Comparison of ENCODE assay signal across 8 cellular contexts in the genomic region with DNA sequence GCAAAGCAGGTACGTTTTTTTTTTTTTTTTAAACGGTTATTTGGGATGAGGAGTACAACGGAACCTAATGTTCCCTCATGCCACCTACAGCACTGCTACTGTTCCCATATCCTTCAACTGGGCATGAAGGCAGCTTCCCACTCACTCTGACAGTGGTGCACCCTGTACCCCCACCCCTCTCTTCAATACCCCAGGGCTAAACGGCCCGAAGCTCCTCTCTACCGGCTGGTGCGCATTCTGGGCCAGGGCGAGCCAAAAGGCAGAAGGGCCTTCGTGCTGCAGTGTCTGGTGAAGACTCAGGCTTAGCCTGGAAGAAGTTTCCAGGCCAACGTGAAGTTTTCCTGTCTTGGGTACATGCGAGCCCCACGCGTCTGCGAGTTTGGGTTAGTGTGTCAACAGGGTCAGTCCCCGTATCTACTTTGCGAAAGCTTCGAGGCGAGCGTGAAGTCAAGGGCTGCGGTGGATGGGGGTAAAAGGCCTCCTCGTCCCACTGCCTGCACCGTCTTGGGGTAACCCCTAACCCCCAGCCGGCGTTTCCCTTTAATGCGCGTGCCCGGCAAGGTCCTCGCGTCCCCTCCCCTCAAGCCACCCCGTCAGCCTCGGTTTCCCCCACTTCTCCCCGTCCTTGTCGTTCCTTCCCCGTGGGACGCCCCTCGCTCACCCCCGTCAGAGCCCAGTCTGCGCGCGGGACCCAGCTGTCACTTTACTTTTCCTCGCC. TPM values are rescaled to one million over a fixed set of nuclear protein-coding genes. Genes with fewer than 3 reads are reported as not detected.
DNase-seq lines count a peak whose midpoint lies in the region; ATAC-seq and TF ChIP-seq lines count a peak whose summit lies in the region.

No MANE protein-coding gene starts in this region.

- H3K36me3 ChIP-seq in endodermal cell (ENCODE audit: control insufficient read depth, insufficient read depth, low read length) (no peaks in the 10 kb centered on the region), mucosa of rectum (ENCODE audit: control insufficient read depth in 2 of 2, insufficient read depth in 2 of 2, low read length in 2 of 2) (no peaks in the 10 kb centered on the region), urinary bladder (ENCODE audit: insufficient read depth) (no peaks in the 10 kb centered on the region)

- H3K27me3 ChIP-seq in endodermal cell (ENCODE audit: control insufficient read depth, insufficient read depth, low read length, poor library complexity, severe bottlenecking) (peaks cover 22% of the 10 kb centered on the region), mucosa of rectum (ENCODE audit: control insufficient read depth in 2 of 2, insufficient read depth in 2 of 2, low read length in 2 of 2) (peaks cover 2 to 21% of the 10 kb centered on the region in 2 donors)

- peak; percentile 28 for ATAC-seq in HG02852 (IDR thresholded peaks at IDR 0.05; ENCODE audit: unreplicated experiment)
- peak; percentile 19 for ATAC-seq in SK-N-SH treated with all-trans-retinoic acid at 6 μM for 48 hours

- 14 to 19% methylated on average over 22 to 39 of the region's 41 CpGs for WGBS in endodermal cell (ENCODE audit: insufficient coverage in 1 of 2, insufficient read length in 1 of 2), 2 experiments
- WGBS in urinary bladder: 17% methylated on average over 41 of the region's 41 CpGs

- H3K36me3 Mint-ChIP-seq in T-helper 2 cell treated with Interferon-gamma antibody and Interleukin-4, amounts not matched to agents 5 μg/mL and 100 μg/mL, for 36 hours (ENCODE audit: low read depth): no peaks in the 10 kb centered on the region
- no peaks in the 10 kb centered on the region for H3K36me3 Mint-ChIP-seq in endodermal cell (ENCODE audit: low read depth)

- H3K4me1 ChIP-seq in endodermal cell (ENCODE audit: control insufficient read depth, insufficient read depth, low read length) (peaks cover 15% of the 10 kb centered on the region), mucosa of rectum (ENCODE audit: control insufficient read depth in 2 of 2, insufficient read depth in 2 of 2, low read length in 2 of 2) (peaks cover 0 to 12% of the 10 kb centered on the region in 2 donors), urinary bladder (ENCODE audit: insufficient read depth) (no peaks in the 10 kb centered on the region)

- no peak overlapping the region for H3K27ac Mint-ChIP-seq in T-helper 2 cell treated with Interferon-gamma antibody and Interleukin-4, amounts not matched to agents 5 μg/mL and 100 μg/mL, for 36 hours
- no peak overlapping the region for H3K27ac Mint-ChIP-seq in endodermal cell

- no peak for TF ChIP-seq CTCF in endodermal cell (conservative IDR thresholded peaks at IDR 0.05)

- no peak for DNase-seq in T-helper 2 cell treated with Interferon-gamma antibody and Interleukin-4, amounts not matched to agents 5 μg/mL and 100 μg/mL, for 36 hours (ENCODE audit: low spot score)
- DNase-seq in T-helper 2 cell (no peak), endodermal cell (peak; percentile 79), NCI-H2029 (lab: John Stamatoyannopoulos, UW) (no peak)

- H3K9me3 Mint-ChIP-seq in T-helper 2 cell treated with Interferon-gamma antibody and Interleukin-4, amounts not matched to agents 5 μg/mL and 100 μg/mL, for 36 hours: no peaks in the 10 kb centered on the region
- H3K9me3 Mint-ChIP-seq in endodermal cell: no peaks in the 10 kb centered on the region

- no peak overlapping the region for H3K27ac ChIP-seq in endodermal cell (ENCODE audit: low read depth, low read length)
- peak overlapping the region in 1 of 2 donors; percentile 4 for H3K27ac ChIP-seq in mucosa of rectum (ENCODE audit: low read depth in 2 of 2, low read length in 2 of 2)
- H3K27ac ChIP-seq in urinary bladder (ENCODE audit: low read depth): peak overlapping the region; percentile 72

- H3K4me3 Mint-ChIP-seq in T-helper 2 cell treated with Interferon-gamma antibody and Interleukin-4, amounts not matched to agents 5 μg/mL and 100 μg/mL, for 36 hours: peak overlapping the region; percentile 66
- H3K4me3 Mint-ChIP-seq in endodermal cell: peak overlapping the region; percentile 78

- H3K27me3 Mint-ChIP-seq in T-helper 2 cell treated with Interferon-gamma antibody and Interleukin-4, amounts not matched to agents 5 μg/mL and 100 μg/mL, for 36 hours (ENCODE audit: low read depth): peaks cover 48% of the 10 kb centered on the region
- peaks cover 44% of the 10 kb centered on the region for H3K27me3 Mint-ChIP-seq in endodermal cell (ENCODE audit: insufficient read depth)

- H3K9ac ChIP-seq in endodermal cell (ENCODE audit: extremely low read depth, low read length, poor library complexity, severe bottlenecking) (peak overlapping the region; percentile 26), mucosa of rectum (ENCODE audit: low read depth in 1 of 2, low read length in 2 of 2) (peak overlapping the region; percentile 54 to 70)

- H3K4me1 Mint-ChIP-seq in T-helper 2 cell treated with Interferon-gamma antibody and Interleukin-4, amounts not matched to agents 5 μg/mL and 100 μg/mL, for 36 hours (ENCODE audit: low read depth): peaks cover 7% of the 10 kb centered on the region
- peaks cover 28% of the 10 kb centered on the region for H3K4me1 Mint-ChIP-seq in endodermal cell

- H3K4me3 ChIP-seq in endodermal cell (ENCODE audit: low read length): peak overlapping the region; percentile 83
- H3K4me3 ChIP-seq in mucosa of rectum (ENCODE audit: low read length in 2 of 2): peak overlapping the region; percentile 79 to 80
- H3K4me3 ChIP-seq in urinary bladder (ENCODE audit: low read depth, low read length): peak overlapping the region; percentile 97

- H3K9me3 ChIP-seq in endodermal cell (ENCODE audit: control insufficient read depth, low read length) (no peaks in the 10 kb centered on the region), mucosa of rectum (ENCODE audit: control insufficient read depth in 2 of 2, low read length in 2 of 2) (no peaks in the 10 kb centered on the region)

TF ChIP-seq in SK-N-SH treated with all-trans-retinoic acid at 6 μM for 48 hours, 23 proteins besides CTCF, POLR2A, EP300 and RAD21 (continues in another document):
- no peak for TF ChIP-seq PPARA (CRISPR knock-in tag; IDR thresholded peaks at IDR 0.05; ENCODE audit: borderline replicate concordance)
- TF ChIP-seq ZFP30 (CRISPR knock-in tag; IDR thresholded peaks at IDR 0.05): no peak
- TF ChIP-seq, protein P1, sequence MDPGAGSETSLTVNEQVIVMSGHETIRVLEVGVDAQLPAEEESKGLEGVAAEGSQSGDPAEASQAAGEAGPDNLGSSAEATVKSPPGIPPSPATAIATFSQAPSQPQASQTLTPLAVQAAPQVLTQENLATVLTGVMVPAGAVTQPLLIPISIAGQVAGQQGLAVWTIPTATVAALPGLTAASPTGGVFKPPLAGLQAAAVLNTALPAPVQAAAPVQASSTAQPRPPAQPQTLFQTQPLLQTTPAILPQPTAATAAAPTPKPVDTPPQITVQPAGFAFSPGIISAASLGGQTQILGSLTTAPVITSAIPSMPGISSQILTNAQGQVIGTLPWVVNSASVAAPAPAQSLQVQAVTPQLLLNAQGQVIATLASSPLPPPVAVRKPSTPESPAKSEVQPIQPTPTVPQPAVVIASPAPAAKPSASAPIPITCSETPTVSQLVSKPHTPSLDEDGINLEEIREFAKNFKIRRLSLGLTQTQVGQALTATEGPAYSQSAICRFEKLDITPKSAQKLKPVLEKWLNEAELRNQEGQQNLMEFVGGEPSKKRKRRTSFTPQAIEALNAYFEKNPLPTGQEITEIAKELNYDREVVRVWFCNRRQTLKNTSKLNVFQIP (CRISPR knock-in tag; IDR thresholded peaks at IDR 0.05; ENCODE audit: borderline replicate concordance, low read depth): no peak
- TF ChIP-seq BACH2 (CRISPR knock-in tag; IDR thresholded peaks at IDR 0.05; ENCODE audit: borderline replicate concordance): no peak
- TF ChIP-seq RARB (CRISPR knock-in tag; IDR thresholded peaks at IDR 0.05): no peak
- TF ChIP-seq ESRRG (CRISPR knock-in tag; IDR thresholded peaks at IDR 0.05): no peak
- TF ChIP-seq, protein P2, sequence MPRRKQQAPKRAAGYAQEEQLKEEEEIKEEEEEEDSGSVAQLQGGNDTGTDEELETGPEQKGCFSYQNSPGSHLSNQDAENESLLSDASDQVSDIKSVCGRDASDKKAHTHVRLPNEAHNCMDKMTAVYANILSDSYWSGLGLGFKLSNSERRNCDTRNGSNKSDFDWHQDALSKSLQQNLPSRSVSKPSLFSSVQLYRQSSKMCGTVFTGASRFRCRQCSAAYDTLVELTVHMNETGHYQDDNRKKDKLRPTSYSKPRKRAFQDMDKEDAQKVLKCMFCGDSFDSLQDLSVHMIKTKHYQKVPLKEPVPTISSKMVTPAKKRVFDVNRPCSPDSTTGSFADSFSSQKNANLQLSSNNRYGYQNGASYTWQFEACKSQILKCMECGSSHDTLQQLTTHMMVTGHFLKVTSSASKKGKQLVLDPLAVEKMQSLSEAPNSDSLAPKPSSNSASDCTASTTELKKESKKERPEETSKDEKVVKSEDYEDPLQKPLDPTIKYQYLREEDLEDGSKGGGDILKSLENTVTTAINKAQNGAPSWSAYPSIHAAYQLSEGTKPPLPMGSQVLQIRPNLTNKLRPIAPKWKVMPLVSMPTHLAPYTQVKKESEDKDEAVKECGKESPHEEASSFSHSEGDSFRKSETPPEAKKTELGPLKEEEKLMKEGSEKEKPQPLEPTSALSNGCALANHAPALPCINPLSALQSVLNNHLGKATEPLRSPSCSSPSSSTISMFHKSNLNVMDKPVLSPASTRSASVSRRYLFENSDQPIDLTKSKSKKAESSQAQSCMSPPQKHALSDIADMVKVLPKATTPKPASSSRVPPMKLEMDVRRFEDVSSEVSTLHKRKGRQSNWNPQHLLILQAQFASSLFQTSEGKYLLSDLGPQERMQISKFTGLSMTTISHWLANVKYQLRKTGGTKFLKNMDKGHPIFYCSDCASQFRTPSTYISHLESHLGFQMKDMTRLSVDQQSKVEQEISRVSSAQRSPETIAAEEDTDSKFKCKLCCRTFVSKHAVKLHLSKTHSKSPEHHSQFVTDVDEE (CRISPR knock-in tag; IDR thresholded peaks at IDR 0.05): no peak
- TF ChIP-seq, protein P3, sequence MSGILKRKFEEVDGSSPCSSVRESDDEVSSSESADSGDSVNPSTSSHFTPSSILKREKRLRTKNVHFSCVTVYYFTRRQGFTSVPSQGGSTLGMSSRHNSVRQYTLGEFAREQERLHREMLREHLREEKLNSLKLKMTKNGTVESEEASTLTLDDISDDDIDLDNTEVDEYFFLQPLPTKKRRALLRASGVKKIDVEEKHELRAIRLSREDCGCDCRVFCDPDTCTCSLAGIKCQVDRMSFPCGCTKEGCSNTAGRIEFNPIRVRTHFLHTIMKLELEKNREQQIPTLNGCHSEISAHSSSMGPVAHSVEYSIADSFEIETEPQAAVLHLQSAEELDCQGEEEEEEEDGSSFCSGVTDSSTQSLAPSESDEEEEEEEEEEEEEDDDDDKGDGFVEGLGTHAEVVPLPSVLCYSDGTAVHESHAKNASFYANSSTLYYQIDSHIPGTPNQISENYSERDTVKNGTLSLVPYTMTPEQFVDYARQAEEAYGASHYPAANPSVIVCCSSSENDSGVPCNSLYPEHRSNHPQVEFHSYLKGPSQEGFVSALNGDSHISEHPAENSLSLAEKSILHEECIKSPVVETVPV (CRISPR knock-in tag; IDR thresholded peaks at IDR 0.05): no peak
- no peak for TF ChIP-seq ZC3H10 (CRISPR knock-in tag; IDR thresholded peaks at IDR 0.05)

RNA-seq across cellular contexts. Expression of a gene that starts 0.8 kb away (rescaled TPM):
- total RNA-seq in endodermal cell (10 to 100 TPM; 23.2 to 34.5 TPM), urinary bladder (120 TPM)
- polyA plus RNA-seq in endodermal cell (2013, experiment 1 of 2): 41.5 TPM
- polyA plus RNA-seq in endodermal cell (2013, experiment 2 of 2): 40.2 TPM
- polyA plus RNA-seq in urinary bladder: 36.3 TPM
